In the genomic region with DNA sequence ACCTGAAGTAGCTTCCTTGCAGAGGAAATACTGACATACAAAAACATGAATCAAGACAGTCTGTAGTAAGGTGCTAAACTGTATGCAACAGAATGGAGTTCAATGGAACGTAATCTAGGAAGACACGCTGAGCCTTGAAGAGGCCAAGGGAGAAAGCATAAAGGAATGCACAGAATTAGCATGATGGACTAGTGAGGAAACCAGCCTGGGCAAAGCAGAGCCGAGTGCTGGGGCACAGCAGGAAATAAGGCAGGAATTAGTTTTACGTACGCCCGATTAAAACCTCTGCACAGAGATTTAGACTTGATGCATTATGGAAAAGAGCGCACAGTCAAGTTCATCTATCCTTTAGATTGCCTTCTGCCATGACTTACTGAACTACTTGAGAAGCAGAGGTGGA, we compare ENCODE assay signal across 25 cellular contexts.
"Had no signal": no experiment of that assay in that cellular context is flagged by ENCODE, and none has a peak within 500 bp of the region (broad histone marks: within the 10 kb centered on the region; RNA-seq: fewer than 3 reads in every experiment).

No MANE protein-coding gene starts in this region.

- ATAC-seq: mucosa of descending colon; naive thymus-derived CD4-positive, alpha-beta T cell; natural killer cell treated with Interleukin-12 subunit alpha and Interleukin-12 subunit beta and Interleukin-15 and Interleukin-18, amount 100 ng/mL, for 72 hours; right lobe of liver; stimulated activated memory B cell treated with anti-CD40 and anti-IgM and Interleukin-4, amounts not matched to agents 10 μg/mL and 1 μg/mL and 100 μg/mL, for 72 hours; stimulated activated naive CD8-positive, alpha-beta T cell treated with anti-CD3 and anti-CD28 coated beads, Interleukin-15, amount 100 ng/mL, for 72 hours had no signal

- H3K27me3 ChIP-seq: hepatocyte, neutrophil, right atrium auricular region, right lobe of liver, tibial nerve, vagina had no signal

- H3K4me3 Mint-ChIP-seq: naive thymus-derived CD4-positive, alpha-beta T cell; natural killer cell treated with Interleukin-12 subunit alpha and Interleukin-12 subunit beta and Interleukin-15 and Interleukin-18, amount 100 ng/mL, for 72 hours; stimulated activated memory B cell treated with anti-CD40 and anti-IgM and Interleukin-4, amounts not matched to agents 10 μg/mL and 1 μg/mL and 100 μg/mL, for 72 hours; stimulated activated naive CD8-positive, alpha-beta T cell treated with anti-CD3 and anti-CD28 coated beads, Interleukin-15, amount 100 ng/mL, for 72 hours; type B pancreatic cell had no signal

- H3K79me2 ChIP-seq: hepatocyte, parathyroid adenoma had no signal

- H3K9me3 ChIP-seq: left ventricle myocardium inferior, mucosa of descending colon, neutrophil, right atrium auricular region, right lobe of liver, tibial nerve, vagina had no signal

- H3K36me3 ChIP-seq: left ventricle myocardium inferior, neutrophil, right atrium auricular region, right lobe of liver, tibial nerve, vagina had no signal

- H3K4me3 ChIP-seq: hepatocyte, left ventricle myocardium inferior, lung, mucosa of descending colon, right atrium auricular region, right lobe of liver, smooth muscle cell, tibial nerve, vagina had no signal

- H3K27ac Mint-ChIP-seq: naive thymus-derived CD4-positive, alpha-beta T cell; natural killer cell treated with Interleukin-12 subunit alpha and Interleukin-12 subunit beta and Interleukin-15 and Interleukin-18, amount 100 ng/mL, for 72 hours; stimulated activated memory B cell treated with anti-CD40 and anti-IgM and Interleukin-4, amounts not matched to agents 10 μg/mL and 1 μg/mL and 100 μg/mL, for 72 hours; stimulated activated naive CD8-positive, alpha-beta T cell treated with anti-CD3 and anti-CD28 coated beads, Interleukin-15, amount 100 ng/mL, for 72 hours; type B pancreatic cell had no signal

- H3K9me3 Mint-ChIP-seq: natural killer cell treated with Interleukin-12 subunit alpha and Interleukin-12 subunit beta and Interleukin-15 and Interleukin-18, amount 100 ng/mL, for 72 hours; stimulated activated naive CD8-positive, alpha-beta T cell treated with anti-CD3 and anti-CD28 coated beads, Interleukin-15, amount 100 ng/mL, for 72 hours; type B pancreatic cell had no signal

- H3K4me2 ChIP-seq: hepatocyte, smooth muscle cell had no signal

- H3K9ac ChIP-seq: parathyroid adenoma had no signal

- DNase-seq: islet precursor cell; left ventricle myocardium inferior; midbrain; mucosa of descending colon; naive thymus-derived CD4-positive, alpha-beta T cell; occipital lobe; right lobe of liver; stimulated activated CD4-positive, alpha-beta T cell treated with anti-CD3 and anti-CD28 coated beads, Interleukin-1b, Interleukin-23, amount 100 ng/mL, for 48 hours; stimulated activated CD4-positive, alpha-beta T cell treated with anti-CD3 and anti-CD28 coated beads, Interleukin-2, amount 100 ng/mL, for 48 hours; stimulated activated CD4-positive, alpha-beta T cell treated with anti-CD3 and anti-CD28 coated beads, Interleukin-4, amount 100 ng/mL, for 4 hours; stimulated activated CD8-positive, alpha-beta memory T cell treated with anti-CD3 and anti-CD28 coated beads, Interleukin-4, amount 100 ng/mL, for 48 hours; stimulated activated naive CD4-positive, alpha-beta T cell treated with Interleukin-2 at 50 U/mL for 16 hours; stimulated activated naive CD8-positive, alpha-beta T cell treated with anti-CD3 and anti-CD28 coated beads, Interleukin-15, amount 100 ng/mL, for 72 hours; substantia nigra had no signal

- H3K27me3 Mint-ChIP-seq: naive thymus-derived CD4-positive, alpha-beta T cell; natural killer cell treated with Interleukin-12 subunit alpha and Interleukin-12 subunit beta and Interleukin-15 and Interleukin-18, amount 100 ng/mL, for 72 hours; stimulated activated memory B cell treated with anti-CD40 and anti-IgM and Interleukin-4, amounts not matched to agents 10 μg/mL and 1 μg/mL and 100 μg/mL, for 72 hours; stimulated activated naive CD8-positive, alpha-beta T cell treated with anti-CD3 and anti-CD28 coated beads, Interleukin-15, amount 100 ng/mL, for 72 hours; type B pancreatic cell had no signal

- H2AFZ ChIP-seq: hepatocyte, parathyroid adenoma had no signal

- H3K4me1 ChIP-seq: left ventricle myocardium inferior, parathyroid adenoma, right atrium auricular region, right lobe of liver, tibial nerve, vagina had no signal

- H3K36me3 Mint-ChIP-seq: naive thymus-derived CD4-positive, alpha-beta T cell; natural killer cell treated with Interleukin-12 subunit alpha and Interleukin-12 subunit beta and Interleukin-15 and Interleukin-18, amount 100 ng/mL, for 72 hours; stimulated activated memory B cell treated with anti-CD40 and anti-IgM and Interleukin-4, amounts not matched to agents 10 μg/mL and 1 μg/mL and 100 μg/mL, for 72 hours; type B pancreatic cell had no signal

- H3K4me1 Mint-ChIP-seq: naive thymus-derived CD4-positive, alpha-beta T cell; stimulated activated memory B cell treated with anti-CD40 and anti-IgM and Interleukin-4, amounts not matched to agents 10 μg/mL and 1 μg/mL and 100 μg/mL, for 72 hours; stimulated activated naive CD8-positive, alpha-beta T cell treated with anti-CD3 and anti-CD28 coated beads, Interleukin-15, amount 100 ng/mL, for 72 hours had no signal

- H3K27ac ChIP-seq: hepatocyte, left ventricle myocardium inferior, neutrophil, parathyroid adenoma, right atrium auricular region, right lobe of liver, tibial nerve, vagina had no signal
